In genomic region chr5:1966461-1966860, GRCh38 we compare ENCODE assay signal across 1 cellular context.
TF ChIP-seq lines count a peak whose summit lies in the region.

No MANE protein-coding gene starts in this region.

TF ChIP-seq in WTC11, 78 proteins besides CTCF, POLR2A, EP300 and RAD21 (continued from another document):
- TF ChIP-seq MLX (CRISPR knock-in tag; IDR thresholded peaks at IDR 0.05): no peak
- TF ChIP-seq AR (CRISPR knock-in tag; IDR thresholded peaks at IDR 0.05): no peak
- no peak for TF ChIP-seq MAX (CRISPR knock-in tag; IDR thresholded peaks at IDR 0.05)
- TF ChIP-seq PRRX2 (CRISPR knock-in tag; IDR thresholded peaks at IDR 0.05): no peak
